In the genomic region with DNA sequence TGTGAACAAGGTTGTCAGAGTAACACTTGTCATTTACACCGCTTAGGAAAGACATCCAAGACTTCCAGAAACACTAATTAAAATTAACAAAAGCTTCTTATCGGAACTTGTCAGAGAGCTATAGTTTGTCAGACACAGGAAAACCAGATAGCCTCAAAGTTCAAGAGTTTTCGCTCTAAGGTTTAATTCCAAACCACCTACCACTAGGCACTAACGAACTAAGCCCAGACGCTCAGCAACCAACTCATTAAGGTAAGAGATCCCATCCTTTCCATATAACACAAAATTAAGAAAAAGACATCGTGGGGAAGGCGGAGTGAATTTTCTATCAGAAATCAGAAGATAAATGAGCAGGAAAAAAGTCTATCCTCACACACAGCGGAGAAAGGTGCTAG, we compare ENCODE assay signal across 8 cellular contexts. TPM values are rescaled to one million over a fixed set of nuclear protein-coding genes. Genes with fewer than 3 reads are reported as not detected.
DNase-seq lines count a peak whose midpoint lies in the region; ATAC-seq and TF ChIP-seq lines count a peak whose summit lies in the region.

No MANE protein-coding gene starts in this region.

- no peaks in the 10 kb centered on the region for H3K9me3 ChIP-seq in MG63
- H3K9me3 ChIP-seq in mucosa of descending colon: no peaks in the 10 kb centered on the region

- ATAC-seq in GM21576 (IDR thresholded peaks at IDR 0.05; ENCODE audit: unreplicated experiment): peak; percentile 11
- peak; percentile 26 for ATAC-seq in mucosa of descending colon
- ATAC-seq in HG03039 (IDR thresholded peaks at IDR 0.05; ENCODE audit: unreplicated experiment): no peak

- H3K4me1 Mint-ChIP-seq in chondrocyte (ENCODE audit: low read depth): peaks cover 27% of the 10 kb centered on the region

- peak overlapping the region; percentile 98 for H3K27ac Mint-ChIP-seq in chondrocyte (ENCODE audit: unreplicated experiment)

- H3K27me3 Mint-ChIP-seq in chondrocyte (ENCODE audit: low read depth): no peaks in the 10 kb centered on the region

- peaks cover 15% of the 10 kb centered on the region for H3K4me1 ChIP-seq in mucosa of descending colon (ENCODE audit: low read depth)

- H3K36me3 ChIP-seq in MG63 (no peaks in the 10 kb centered on the region), mucosa of descending colon (ENCODE audit: low read depth) (no peaks in the 10 kb centered on the region)

- H3K4me3 ChIP-seq in MG63: peak overlapping the region; percentile 76
- peak overlapping the region; percentile 51 for H3K4me3 ChIP-seq in mucosa of descending colon

- peak; percentile 54 for DNase-seq in DMS79 treated with DMSO at 0.1 percent for 48 hours (lab: John Stamatoyannopoulos, UW)
- DNase-seq in DMS79 (lab: John Stamatoyannopoulos, UW): no peak
- DNase-seq in MG63: no peak
- no peak for DNase-seq in chondrocyte (ENCODE audit: low spot score)
- peak in 1 of 3 donors; percentile 29 for DNase-seq in mucosa of descending colon
- no peak for DNase-seq in DMS153 (lab: John Stamatoyannopoulos, UW)

- H3K9me3 Mint-ChIP-seq in chondrocyte (ENCODE audit: low read depth): no peaks in the 10 kb centered on the region

- intact Hi-C loops in mucosa of descending colon (cut with DNase I, micrococcal nuclease): no loop called here

- no peaks in the 10 kb centered on the region for H3K27me3 ChIP-seq in MG63

- TF ChIP-seq CTCF in chondrocyte (IDR thresholded peaks at IDR 0.05) (no peak), mucosa of descending colon (IDR thresholded peaks at IDR 0.05) (no peak)

- H3K4me3 Mint-ChIP-seq in chondrocyte (ENCODE audit: unreplicated experiment): peak overlapping the region; percentile 98

- H3K36me3 Mint-ChIP-seq in chondrocyte (ENCODE audit: low read depth): no peaks in the 10 kb centered on the region

RNA-seq across cellular contexts. Expression of a gene that starts 0.4 kb away (rescaled TPM):
- total RNA-seq in MG63 (2014; rRNA removed; shearing (Covaris generic); ENCODE audit: low replicate concordance): 8.6 and 49.0 TPM in 2 replicates
- total RNA-seq in chondrocyte: 17.0 to 18.0 TPM (median 17.8 TPM) in 3 replicates
- total RNA-seq in mucosa of descending colon: 10 to 100 TPM; 15.0 to 18.9 (median 18.2) TPM

RNA-seq across cellular contexts. Expression of a gene that starts 0.6 kb away (rescaled TPM):
- total RNA-seq in MG63 (2014; rRNA removed; shearing (Covaris generic); ENCODE audit: low replicate concordance): 13.0 and 27.8 TPM in 2 replicates
- 8.6 to 15.6 TPM (median 8.9 TPM) in 3 replicates for total RNA-seq in chondrocyte
- 10 to 100 TPM; 13.2 to 21.4 (median 18.7) TPM for total RNA-seq in mucosa of descending colon
